Comparison of ENCODE assay signal across 1 cellular context in the genomic region with DNA sequence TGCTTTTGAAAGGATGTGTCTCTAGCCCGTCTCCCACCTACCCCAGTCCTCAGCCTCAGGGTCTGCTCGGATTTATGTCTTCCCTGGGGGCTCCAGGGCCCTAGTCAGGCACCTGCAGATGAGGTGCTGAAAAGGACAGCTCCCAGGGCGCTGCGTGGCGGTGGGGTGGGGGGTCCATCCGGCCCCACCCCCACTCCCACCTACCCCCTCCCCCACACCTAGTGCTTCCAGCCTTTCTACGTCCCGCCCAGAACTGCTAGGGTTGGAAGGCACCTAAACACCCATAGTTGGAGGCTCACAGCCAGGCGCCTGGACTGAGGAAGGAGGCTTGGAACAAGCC.
TF ChIP-seq lines count a peak whose summit lies in the region.

No MANE protein-coding gene starts in this region.

TF ChIP-seq in SK-N-SH, 30 proteins besides CTCF, POLR2A, EP300 and RAD21:
- TF ChIP-seq REST (IDR thresholded peaks at IDR 0.05; ENCODE audit: low read depth, low read length) (peak; percentile 84), YY1 (IDR thresholded peaks at IDR 0.05; ENCODE audit: low read depth) (no peak)
TF ChIP-seq in SK-N-SH: peak in this region for 1.
